1 cellular context compared by ENCODE assay signal in the genomic region with DNA sequence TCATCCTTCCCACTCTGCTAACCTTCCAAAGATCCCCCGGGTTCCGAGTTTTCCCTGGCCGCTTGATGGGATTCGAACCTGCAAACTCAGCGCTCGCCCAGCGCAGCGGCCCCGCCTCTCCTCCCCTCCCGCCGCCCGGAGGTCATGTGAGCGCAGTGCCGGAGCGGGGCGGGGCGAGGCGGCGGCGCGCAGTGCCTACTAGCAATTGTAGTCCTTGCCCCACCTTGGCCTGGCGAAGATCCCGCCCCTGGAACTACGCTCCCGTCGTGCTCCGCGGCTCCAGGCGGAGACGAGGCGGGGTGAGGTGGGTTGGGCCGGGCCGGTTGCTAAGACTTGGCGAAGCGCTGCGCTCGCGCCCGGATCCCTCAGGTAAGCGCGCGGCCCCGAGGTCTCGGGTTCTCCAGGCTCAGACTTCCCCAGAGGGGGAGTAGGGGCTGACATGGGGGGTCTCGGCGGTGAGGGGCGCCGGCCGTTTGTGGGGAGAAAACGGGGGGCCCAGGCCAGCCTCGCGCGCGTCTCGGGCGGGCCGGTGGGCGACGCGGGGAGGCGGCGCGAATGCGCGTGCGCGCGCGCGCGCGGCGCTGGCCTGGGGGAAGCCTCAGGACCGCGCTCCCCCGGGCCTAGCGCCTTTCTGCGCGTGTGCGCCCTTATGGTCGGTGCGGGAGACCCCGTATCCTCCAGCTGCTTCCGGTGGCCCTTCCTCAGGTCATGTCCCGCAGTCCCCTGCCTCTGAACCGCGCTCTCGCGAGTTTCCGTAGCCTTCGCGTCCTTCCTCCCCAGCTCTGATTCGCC.
TF ChIP-seq lines count a peak whose summit lies in the region.

A gene (plus strand): TSS at position 329 of the 792 bp plus-strand sequence. CDS start 6,649 bp downstream, outside the sequence.
A gene with protein sequence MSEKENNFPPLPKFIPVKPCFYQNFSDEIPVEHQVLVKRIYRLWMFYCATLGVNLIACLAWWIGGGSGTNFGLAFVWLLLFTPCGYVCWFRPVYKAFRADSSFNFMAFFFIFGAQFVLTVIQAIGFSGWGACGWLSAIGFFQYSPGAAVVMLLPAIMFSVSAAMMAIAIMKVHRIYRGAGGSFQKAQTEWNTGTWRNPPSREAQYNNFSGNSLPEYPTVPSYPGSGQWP (plus strand): TSS at position 329 of the 792 bp plus-strand sequence. CDS start 9,621 bp downstream, outside the sequence.

TF ChIP-seq in K562, 482 proteins besides CTCF, POLR2A, EP300 and RAD21 (continued from another document and continues in another):
- TF ChIP-seq, protein P1, sequence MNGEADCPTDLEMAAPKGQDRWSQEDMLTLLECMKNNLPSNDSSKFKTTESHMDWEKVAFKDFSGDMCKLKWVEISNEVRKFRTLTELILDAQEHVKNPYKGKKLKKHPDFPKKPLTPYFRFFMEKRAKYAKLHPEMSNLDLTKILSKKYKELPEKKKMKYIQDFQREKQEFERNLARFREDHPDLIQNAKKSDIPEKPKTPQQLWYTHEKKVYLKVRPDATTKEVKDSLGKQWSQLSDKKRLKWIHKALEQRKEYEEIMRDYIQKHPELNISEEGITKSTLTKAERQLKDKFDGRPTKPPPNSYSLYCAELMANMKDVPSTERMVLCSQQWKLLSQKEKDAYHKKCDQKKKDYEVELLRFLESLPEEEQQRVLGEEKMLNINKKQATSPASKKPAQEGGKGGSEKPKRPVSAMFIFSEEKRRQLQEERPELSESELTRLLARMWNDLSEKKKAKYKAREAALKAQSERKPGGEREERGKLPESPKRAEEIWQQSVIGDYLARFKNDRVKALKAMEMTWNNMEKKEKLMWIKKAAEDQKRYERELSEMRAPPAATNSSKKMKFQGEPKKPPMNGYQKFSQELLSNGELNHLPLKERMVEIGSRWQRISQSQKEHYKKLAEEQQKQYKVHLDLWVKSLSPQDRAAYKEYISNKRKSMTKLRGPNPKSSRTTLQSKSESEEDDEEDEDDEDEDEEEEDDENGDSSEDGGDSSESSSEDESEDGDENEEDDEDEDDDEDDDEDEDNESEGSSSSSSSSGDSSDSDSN (IDR thresholded peaks at IDR 0.05; ENCODE audit: borderline replicate concordance in 1 of 2, low read depth in 2 of 2, low read length in 2 of 2), result no peak
- TF ChIP-seq CBFB (CRISPR knock-in tag; IDR thresholded peaks at IDR 0.05), result peak; percentile 61; the same call in 1 of the 2 replicates
- no peak for TF ChIP-seq GATA2 (CRISPR knock-in tag; IDR thresholded peaks at IDR 0.05)
- TF ChIP-seq DNMT1 (IDR thresholded peaks at IDR 0.05), result no peak
- TF ChIP-seq, protein P2, sequence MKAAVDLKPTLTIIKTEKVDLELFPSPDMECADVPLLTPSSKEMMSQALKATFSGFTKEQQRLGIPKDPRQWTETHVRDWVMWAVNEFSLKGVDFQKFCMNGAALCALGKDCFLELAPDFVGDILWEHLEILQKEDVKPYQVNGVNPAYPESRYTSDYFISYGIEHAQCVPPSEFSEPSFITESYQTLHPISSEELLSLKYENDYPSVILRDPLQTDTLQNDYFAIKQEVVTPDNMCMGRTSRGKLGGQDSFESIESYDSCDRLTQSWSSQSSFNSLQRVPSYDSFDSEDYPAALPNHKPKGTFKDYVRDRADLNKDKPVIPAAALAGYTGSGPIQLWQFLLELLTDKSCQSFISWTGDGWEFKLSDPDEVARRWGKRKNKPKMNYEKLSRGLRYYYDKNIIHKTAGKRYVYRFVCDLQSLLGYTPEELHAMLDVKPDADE (conservative IDR thresholded peaks at IDR 0.05; ENCODE audit: control insufficient read depth, low read depth, low read length), result peak; percentile 96
- peak; percentile 14 for TF ChIP-seq HNRNPLL (IDR thresholded peaks at IDR 0.05; ENCODE audit: low read depth, low read length, poor library complexity, severe bottlenecking)
- TF ChIP-seq PHB2 (IDR thresholded peaks at IDR 0.05; ENCODE audit: low read depth), result no peak
- TF ChIP-seq FOSL1 (tag; conservative IDR thresholded peaks at IDR 0.05), result peak; percentile 19
- TF ChIP-seq, protein P3, sequence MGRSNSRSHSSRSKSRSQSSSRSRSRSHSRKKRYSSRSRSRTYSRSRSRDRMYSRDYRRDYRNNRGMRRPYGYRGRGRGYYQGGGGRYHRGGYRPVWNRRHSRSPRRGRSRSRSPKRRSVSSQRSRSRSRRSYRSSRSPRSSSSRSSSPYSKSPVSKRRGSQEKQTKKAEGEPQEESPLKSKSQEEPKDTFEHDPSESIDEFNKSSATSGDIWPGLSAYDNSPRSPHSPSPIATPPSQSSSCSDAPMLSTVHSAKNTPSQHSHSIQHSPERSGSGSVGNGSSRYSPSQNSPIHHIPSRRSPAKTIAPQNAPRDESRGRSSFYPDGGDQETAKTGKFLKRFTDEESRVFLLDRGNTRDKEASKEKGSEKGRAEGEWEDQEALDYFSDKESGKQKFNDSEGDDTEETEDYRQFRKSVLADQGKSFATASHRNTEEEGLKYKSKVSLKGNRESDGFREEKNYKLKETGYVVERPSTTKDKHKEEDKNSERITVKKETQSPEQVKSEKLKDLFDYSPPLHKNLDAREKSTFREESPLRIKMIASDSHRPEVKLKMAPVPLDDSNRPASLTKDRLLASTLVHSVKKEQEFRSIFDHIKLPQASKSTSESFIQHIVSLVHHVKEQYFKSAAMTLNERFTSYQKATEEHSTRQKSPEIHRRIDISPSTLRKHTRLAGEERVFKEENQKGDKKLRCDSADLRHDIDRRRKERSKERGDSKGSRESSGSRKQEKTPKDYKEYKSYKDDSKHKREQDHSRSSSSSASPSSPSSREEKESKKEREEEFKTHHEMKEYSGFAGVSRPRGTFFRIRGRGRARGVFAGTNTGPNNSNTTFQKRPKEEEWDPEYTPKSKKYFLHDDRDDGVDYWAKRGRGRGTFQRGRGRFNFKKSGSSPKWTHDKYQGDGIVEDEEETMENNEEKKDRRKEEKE (IDR thresholded peaks at IDR 0.05; ENCODE audit: borderline replicate concordance in 1 of 2, control insufficient read depth in 1 of 2, low read depth in 2 of 2, low read length in 1 of 2), result peak in 1 of 2 experiments; percentile 87; a peak in 2 of 4 replicates
- TF ChIP-seq MED1 (CRISPR knock-in tag; IDR thresholded peaks at IDR 0.05; ENCODE audit: borderline replicate concordance), result no peak
- TF ChIP-seq BRD9 (IDR thresholded peaks at IDR 0.05; ENCODE audit: low read depth, partially characterized antibody), result no peak
- TF ChIP-seq, protein P4, sequence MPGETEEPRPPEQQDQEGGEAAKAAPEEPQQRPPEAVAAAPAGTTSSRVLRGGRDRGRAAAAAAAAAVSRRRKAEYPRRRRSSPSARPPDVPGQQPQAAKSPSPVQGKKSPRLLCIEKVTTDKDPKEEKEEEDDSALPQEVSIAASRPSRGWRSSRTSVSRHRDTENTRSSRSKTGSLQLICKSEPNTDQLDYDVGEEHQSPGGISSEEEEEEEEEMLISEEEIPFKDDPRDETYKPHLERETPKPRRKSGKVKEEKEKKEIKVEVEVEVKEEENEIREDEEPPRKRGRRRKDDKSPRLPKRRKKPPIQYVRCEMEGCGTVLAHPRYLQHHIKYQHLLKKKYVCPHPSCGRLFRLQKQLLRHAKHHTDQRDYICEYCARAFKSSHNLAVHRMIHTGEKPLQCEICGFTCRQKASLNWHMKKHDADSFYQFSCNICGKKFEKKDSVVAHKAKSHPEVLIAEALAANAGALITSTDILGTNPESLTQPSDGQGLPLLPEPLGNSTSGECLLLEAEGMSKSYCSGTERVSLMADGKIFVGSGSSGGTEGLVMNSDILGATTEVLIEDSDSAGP (CRISPR knock-in tag; IDR thresholded peaks at IDR 0.05), result no peak
- 0 out of 2 replicates have a peak, but pooled peaks have one; percentile 12 for TF ChIP-seq ZNF263 (CRISPR knock-in tag; IDR thresholded peaks at IDR 0.05; ENCODE audit: borderline replicate concordance)
- TF ChIP-seq PRPF4 (IDR thresholded peaks at IDR 0.05; ENCODE audit: insufficient read depth, low read depth, low read length, poor library complexity, severe bottlenecking), result no peak
- TF ChIP-seq, protein P5, sequence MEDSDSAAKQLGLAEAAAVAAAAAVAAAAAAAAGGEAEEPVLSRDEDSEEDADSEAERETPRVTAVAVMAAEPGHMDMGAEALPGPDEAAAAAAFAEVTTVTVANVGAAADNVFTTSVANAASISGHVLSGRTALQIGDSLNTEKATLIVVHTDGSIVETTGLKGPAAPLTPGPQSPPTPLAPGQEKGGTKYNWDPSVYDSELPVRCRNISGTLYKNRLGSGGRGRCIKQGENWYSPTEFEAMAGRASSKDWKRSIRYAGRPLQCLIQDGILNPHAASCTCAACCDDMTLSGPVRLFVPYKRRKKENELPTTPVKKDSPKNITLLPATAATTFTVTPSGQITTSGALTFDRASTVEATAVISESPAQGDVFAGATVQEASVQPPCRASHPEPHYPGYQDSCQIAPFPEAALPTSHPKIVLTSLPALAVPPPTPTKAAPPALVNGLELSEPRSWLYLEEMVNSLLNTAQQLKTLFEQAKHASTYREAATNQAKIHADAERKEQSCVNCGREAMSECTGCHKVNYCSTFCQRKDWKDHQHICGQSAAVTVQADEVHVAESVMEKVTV (CRISPR knock-in tag; IDR thresholded peaks at IDR 0.05), result no peak
- TF ChIP-seq, protein P6, sequence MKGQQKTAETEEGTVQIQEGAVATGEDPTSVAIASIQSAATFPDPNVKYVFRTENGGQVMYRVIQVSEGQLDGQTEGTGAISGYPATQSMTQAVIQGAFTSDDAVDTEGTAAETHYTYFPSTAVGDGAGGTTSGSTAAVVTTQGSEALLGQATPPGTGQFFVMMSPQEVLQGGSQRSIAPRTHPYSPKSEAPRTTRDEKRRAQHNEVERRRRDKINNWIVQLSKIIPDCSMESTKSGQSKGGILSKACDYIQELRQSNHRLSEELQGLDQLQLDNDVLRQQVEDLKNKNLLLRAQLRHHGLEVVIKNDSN (CRISPR knock-in tag; IDR thresholded peaks at IDR 0.05), result peak; percentile 98
- TF ChIP-seq SMC3 (conservative IDR thresholded peaks at IDR 0.05; ENCODE audit: insufficient read depth, low read depth, low read length), result no peak
- peak; percentile 85 to 89 for TF ChIP-seq SIX5 (IDR thresholded peaks at IDR 0.05; ENCODE audit: borderline replicate concordance in 1 of 2, insufficient read depth in 1 of 2, low read depth in 1 of 2, low read length in 2 of 2)
- TF ChIP-seq, protein P7, sequence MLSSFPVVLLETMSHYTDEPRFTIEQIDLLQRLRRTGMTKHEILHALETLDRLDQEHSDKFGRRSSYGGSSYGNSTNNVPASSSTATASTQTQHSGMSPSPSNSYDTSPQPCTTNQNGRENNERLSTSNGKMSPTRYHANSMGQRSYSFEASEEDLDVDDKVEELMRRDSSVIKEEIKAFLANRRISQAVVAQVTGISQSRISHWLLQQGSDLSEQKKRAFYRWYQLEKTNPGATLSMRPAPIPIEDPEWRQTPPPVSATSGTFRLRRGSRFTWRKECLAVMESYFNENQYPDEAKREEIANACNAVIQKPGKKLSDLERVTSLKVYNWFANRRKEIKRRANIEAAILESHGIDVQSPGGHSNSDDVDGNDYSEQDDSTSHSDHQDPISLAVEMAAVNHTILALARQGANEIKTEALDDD (IDR thresholded peaks at IDR 0.05), result no peak
- TF ChIP-seq, protein P8, sequence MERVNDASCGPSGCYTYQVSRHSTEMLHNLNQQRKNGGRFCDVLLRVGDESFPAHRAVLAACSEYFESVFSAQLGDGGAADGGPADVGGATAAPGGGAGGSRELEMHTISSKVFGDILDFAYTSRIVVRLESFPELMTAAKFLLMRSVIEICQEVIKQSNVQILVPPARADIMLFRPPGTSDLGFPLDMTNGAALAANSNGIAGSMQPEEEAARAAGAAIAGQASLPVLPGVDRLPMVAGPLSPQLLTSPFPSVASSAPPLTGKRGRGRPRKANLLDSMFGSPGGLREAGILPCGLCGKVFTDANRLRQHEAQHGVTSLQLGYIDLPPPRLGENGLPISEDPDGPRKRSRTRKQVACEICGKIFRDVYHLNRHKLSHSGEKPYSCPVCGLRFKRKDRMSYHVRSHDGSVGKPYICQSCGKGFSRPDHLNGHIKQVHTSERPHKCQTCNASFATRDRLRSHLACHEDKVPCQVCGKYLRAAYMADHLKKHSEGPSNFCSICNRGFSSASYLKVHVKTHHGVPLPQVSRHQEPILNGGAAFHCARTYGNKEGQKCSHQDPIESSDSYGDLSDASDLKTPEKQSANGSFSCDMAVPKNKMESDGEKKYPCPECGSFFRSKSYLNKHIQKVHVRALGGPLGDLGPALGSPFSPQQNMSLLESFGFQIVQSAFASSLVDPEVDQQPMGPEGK (CRISPR knock-in tag; IDR thresholded peaks at IDR 0.05; ENCODE audit: borderline replicate concordance), result no peak
- TF ChIP-seq SRSF7 (optimal IDR thresholded peaks at IDR 0.05; ENCODE audit: low read depth, low read length), result no peak
- TF ChIP-seq MECOM (CRISPR knock-in tag; IDR thresholded peaks at IDR 0.05), result 0 out of 2 replicates have a peak, but pooled peaks have one; percentile 46
- TF ChIP-seq, protein P9, sequence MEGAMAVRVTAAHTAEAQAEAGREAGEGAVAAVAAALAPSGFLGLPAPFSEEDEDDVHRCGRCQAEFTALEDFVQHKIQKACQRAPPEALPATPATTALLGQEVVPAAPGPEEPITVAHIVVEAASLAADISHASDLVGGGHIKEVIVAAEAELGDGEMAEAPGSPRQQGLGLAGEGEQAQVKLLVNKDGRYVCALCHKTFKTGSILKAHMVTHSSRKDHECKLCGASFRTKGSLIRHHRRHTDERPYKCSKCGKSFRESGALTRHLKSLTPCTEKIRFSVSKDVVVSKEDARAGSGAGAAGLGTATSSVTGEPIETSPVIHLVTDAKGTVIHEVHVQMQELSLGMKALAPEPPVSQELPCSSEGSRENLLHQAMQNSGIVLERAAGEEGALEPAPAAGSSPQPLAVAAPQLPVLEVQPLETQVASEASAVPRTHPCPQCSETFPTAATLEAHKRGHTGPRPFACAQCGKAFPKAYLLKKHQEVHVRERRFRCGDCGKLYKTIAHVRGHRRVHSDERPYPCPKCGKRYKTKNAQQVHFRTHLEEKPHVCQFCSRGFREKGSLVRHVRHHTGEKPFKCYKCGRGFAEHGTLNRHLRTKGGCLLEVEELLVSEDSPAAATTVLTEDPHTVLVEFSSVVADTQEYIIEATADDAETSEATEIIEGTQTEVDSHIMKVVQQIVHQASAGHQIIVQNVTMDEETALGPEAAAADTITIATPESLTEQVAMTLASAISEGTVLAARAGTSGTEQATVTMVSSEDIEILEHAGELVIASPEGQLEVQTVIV (CRISPR knock-in tag; IDR thresholded peaks at IDR 0.05; ENCODE audit: borderline replicate concordance), result no peak
- TF ChIP-seq SIN3B (IDR thresholded peaks at IDR 0.05; ENCODE audit: low read depth), result 0 out of 2 replicates have a peak, but pooled peaks have one; percentile 44
